9 cellular contexts compared by ENCODE assay signal in genomic region chr9:22117511-22118388, GRCh38.
A peak's percentile ranks its signal among the peaks of the same experiment; 100 is the strongest.
DNase-seq lines count a peak whose midpoint lies in the region; ATAC-seq and TF ChIP-seq lines count a peak whose summit lies in the region.
"Had no signal": no experiment of that assay in that cellular context is flagged by ENCODE, and none has a peak within 500 bp of the region (broad histone marks: within the 10 kb centered on the region; RNA-seq: fewer than 3 reads in every experiment).

No MANE protein-coding gene starts in this region.

- intact Hi-C loops in activated naive CD4-positive, alpha-beta T cell treated with anti-CD3 and anti-CD28 coated beads for 36 hours (cut with micrococcal nuclease): loop anchor here (2.0 kb wide), 2 partner anchors 77 to 121 kb away; no protein-coding TSS in a partner anchor

- H3K27me3 ChIP-seq in smooth muscle cell (ENCODE audit: low read depth): no peaks in the 10 kb centered on the region

- H3K4me3 Mint-ChIP-seq in activated naive CD4-positive, alpha-beta T cell treated with anti-CD3 and anti-CD28 coated beads for 36 hours: no peak overlapping the region

- WGBS in smooth muscle cell (ENCODE audit: low lambda C conversion rate): 35% methylated on average over 9 of the region's 9 CpGs

- H3K4me1 ChIP-seq in smooth muscle cell (ENCODE audit: low read depth): peaks cover 22% of the 10 kb centered on the region

- no peaks in the 10 kb centered on the region for H3K79me2 ChIP-seq in smooth muscle cell (ENCODE audit: low read depth)

- no peaks in the 10 kb centered on the region for H3K9me3 Mint-ChIP-seq in activated naive CD4-positive, alpha-beta T cell treated with anti-CD3 and anti-CD28 coated beads for 36 hours
- H3K9me3 Mint-ChIP-seq: activated naive CD4-positive, alpha-beta T cell treated with anti-CD3 and anti-CD28 coated beads, Interleukin-2, amount 50 U/mL, for 72 hours had no signal

- peak; percentile 48 for ATAC-seq in left lobe of liver
- ATAC-seq: activated naive CD4-positive, alpha-beta T cell treated with anti-CD3 and anti-CD28 coated beads, Interleukin-2, amount 50 U/mL, for 72 hours had no signal

- peak overlapping the region; percentile 94 for H3K27ac ChIP-seq in smooth muscle cell (ENCODE audit: low read depth)

- no peaks in the 10 kb centered on the region for H4K20me1 ChIP-seq in smooth muscle cell (ENCODE audit: low read depth)

- H2AFZ ChIP-seq in smooth muscle cell (ENCODE audit: low read depth): peak overlapping the region; percentile 28

- no peak overlapping the region for H3K4me3 ChIP-seq in smooth muscle cell

- H3K9me3 ChIP-seq in smooth muscle cell (replicated peaks; ENCODE audit: low read depth): no peaks in the 10 kb centered on the region

- no peaks in the 10 kb centered on the region for H3K36me3 Mint-ChIP-seq in activated naive CD4-positive, alpha-beta T cell treated with anti-CD3 and anti-CD28 coated beads for 36 hours (ENCODE audit: low read depth)
- H3K36me3 Mint-ChIP-seq: activated naive CD4-positive, alpha-beta T cell treated with anti-CD3 and anti-CD28 coated beads, Interleukin-2, amount 50 U/mL, for 72 hours had no signal

- peak overlapping the region; percentile 54 for H3K9ac ChIP-seq in smooth muscle cell (ENCODE audit: low read depth)

- H3K36me3 ChIP-seq in smooth muscle cell (ENCODE audit: low read depth): no peaks in the 10 kb centered on the region

- CTCF ChIA-PET in activated naive CD4-positive, alpha-beta T cell treated with anti-CD3 and anti-CD28 coated beads for 36 hours (lab: Charles Lee): interaction anchor here (0.7 to 2.5 kb wide), 7 partner anchors 8 to 307 kb away, joined by 3 to 11 read pairs (median 4); no protein-coding TSS in a partner anchor

- DNase-seq in LHCN-M2 (ENCODE audit: low read depth): peak; percentile 66
- peak; percentile 52 for DNase-seq in brain pericyte (ENCODE audit: low read depth, low spot score)
- no peak for DNase-seq in left lobe of liver (ENCODE audit: low spot score)
- DNase-seq in smooth muscle cell (lab: John Stamatoyannopoulos, UW; ENCODE audit: unreplicated experiment): no peak
- no peak for DNase-seq in NCI-H1417 treated with DMSO at 0.1 percent for 48 hours (lab: John Stamatoyannopoulos, UW)
- no peak for DNase-seq in activated naive CD4-positive, alpha-beta T cell treated with anti-CD3 and anti-CD28 coated beads for 36 hours
- DNase-seq in H4 (ENCODE audit: low spot score): no peak
- DNase-seq in NCI-H187 treated with DMSO at 0.1 percent for 48 hours (lab: John Stamatoyannopoulos, UW): no peak

- no peaks in the 10 kb centered on the region for H3K4me1 Mint-ChIP-seq in activated naive CD4-positive, alpha-beta T cell treated with anti-CD3 and anti-CD28 coated beads for 36 hours (ENCODE audit: low read depth)

- H3K27me3 Mint-ChIP-seq in activated naive CD4-positive, alpha-beta T cell treated with anti-CD3 and anti-CD28 coated beads for 36 hours (ENCODE audit: low read depth): peaks cover 11% of the 10 kb centered on the region

- H3K4me2 ChIP-seq in smooth muscle cell: peak overlapping the region; percentile 77

- TF ChIP-seq CTCF in smooth muscle cell (IDR thresholded peaks at IDR 0.05; ENCODE audit: borderline replicate concordance, insufficient read depth, poor library complexity, severe bottlenecking): no peak

- peaks cover 14% of the 10 kb centered on the region for H3F3A ChIP-seq in smooth muscle cell (ENCODE audit: low read depth)

- H3K27ac Mint-ChIP-seq in activated naive CD4-positive, alpha-beta T cell treated with anti-CD3 and anti-CD28 coated beads for 36 hours: no peak overlapping the region
- H3K27ac Mint-ChIP-seq: activated naive CD4-positive, alpha-beta T cell treated with anti-CD3 and anti-CD28 coated beads, Interleukin-2, amount 50 U/mL, for 72 hours had no signal

Comparison
In these comparisons a context has a peak if more than half of its experiments do, and no peak if none do; other contexts are left out.
1. DNase-seq: peak in LHCN-M2 (single experiment) and brain pericyte (single experiment); none in left lobe of liver (single experiment), smooth muscle cell (single experiment), NCI-H1417 treated with DMSO at 0.1 percent for 48 hours (single experiment), activated naive CD4-positive, alpha-beta T cell treated with anti-CD3 and anti-CD28 coated beads for 36 hours (single experiment), H4 (single experiment) and NCI-H187 treated with DMSO at 0.1 percent for 48 hours (single experiment).